In genomic region chr11:120798854-120799253, GRCh38 we compare ENCODE assay signal across 1 cellular context.
TF ChIP-seq lines count a peak whose summit lies in the region.

No MANE protein-coding gene starts in this region.

TF ChIP-seq in WTC11, 78 proteins besides CTCF, POLR2A, EP300 and RAD21 (continued from another document):
- TF ChIP-seq ESRRA (CRISPR knock-in tag; IDR thresholded peaks at IDR 0.05; ENCODE audit: borderline replicate concordance) (no peak), EMX1 (CRISPR knock-in tag; IDR thresholded peaks at IDR 0.05) (no peak), FOXK1 (CRISPR knock-in tag; IDR thresholded peaks at IDR 0.05) (no peak), PREB (CRISPR knock-in tag; IDR thresholded peaks at IDR 0.05; ENCODE audit: borderline replicate concordance) (no peak), NR3C1 (CRISPR knock-in tag; conservative IDR thresholded peaks at IDR 0.05; ENCODE audit: low read depth) (no peak), MYBL2 (CRISPR knock-in tag; IDR thresholded peaks at IDR 0.05) (no peak), ATF6 (CRISPR knock-in tag; IDR thresholded peaks at IDR 0.05) (no peak)
- TF ChIP-seq, protein P1, sequence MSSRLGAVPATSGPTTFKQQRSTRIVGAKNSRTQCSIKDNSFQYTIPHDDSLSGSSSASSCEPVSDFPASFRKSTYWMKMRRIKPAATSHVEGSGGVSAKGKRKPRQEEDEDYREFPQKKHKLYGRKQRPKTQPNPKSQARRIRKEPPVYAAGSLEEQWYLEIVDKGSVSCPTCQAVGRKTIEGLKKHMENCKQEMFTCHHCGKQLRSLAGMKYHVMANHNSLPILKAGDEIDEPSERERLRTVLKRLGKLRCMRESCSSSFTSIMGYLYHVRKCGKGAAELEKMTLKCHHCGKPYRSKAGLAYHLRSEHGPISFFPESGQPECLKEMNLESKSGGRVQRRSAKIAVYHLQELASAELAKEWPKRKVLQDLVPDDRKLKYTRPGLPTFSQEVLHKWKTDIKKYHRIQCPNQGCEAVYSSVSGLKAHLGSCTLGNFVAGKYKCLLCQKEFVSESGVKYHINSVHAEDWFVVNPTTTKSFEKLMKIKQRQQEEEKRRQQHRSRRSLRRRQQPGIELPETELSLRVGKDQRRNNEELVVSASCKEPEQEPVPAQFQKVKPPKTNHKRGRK (CRISPR knock-in tag; IDR thresholded peaks at IDR 0.05; ENCODE audit: borderline replicate concordance), result no peak
TF ChIP-seq in WTC11: peak in this region for 0.
